In the genomic region with DNA sequence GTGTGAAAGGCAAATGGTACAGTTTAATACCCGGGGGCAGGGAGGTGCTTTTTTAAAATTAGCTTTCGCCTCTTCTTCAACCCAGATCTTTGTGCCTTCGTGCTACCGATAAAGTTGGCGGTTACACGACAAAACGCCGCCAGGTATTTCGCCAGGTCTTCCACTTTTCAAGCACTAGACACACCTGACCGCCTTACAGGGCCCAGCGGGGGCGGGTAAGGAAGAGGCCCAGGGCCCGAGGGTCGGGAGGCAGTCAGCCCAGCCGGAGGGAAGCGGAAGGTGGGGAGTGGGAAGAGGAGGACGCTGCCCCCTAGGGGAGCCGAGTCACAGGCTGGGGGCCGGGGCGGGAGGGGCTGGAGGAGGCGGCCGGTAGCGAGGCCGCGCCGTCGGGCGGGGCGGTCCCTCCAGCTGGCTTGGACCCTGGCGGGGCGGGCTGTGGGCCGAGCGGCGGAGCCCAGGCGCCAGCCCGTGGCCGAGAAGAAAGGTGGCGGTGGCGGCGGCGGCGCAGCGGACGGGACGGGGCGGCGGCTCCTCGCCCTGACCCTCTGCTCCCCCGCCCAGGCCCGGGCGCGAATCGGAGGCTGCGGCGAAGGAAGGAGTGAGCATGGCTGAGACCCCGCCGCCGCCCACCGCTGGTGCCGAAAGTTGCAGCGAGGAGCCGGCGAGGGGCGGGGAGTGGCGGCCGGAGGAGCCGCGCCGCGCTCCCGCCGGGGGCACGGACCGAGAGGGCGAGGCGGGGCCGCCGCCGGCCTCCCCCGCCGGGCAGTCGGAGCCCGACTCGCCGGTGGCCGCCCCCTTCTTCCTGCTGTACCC, we compare ENCODE assay signal across 8 cellular contexts. TPM values are rescaled to one million over a fixed set of nuclear protein-coding genes. Genes with fewer than 3 reads are reported as not detected.
DNase-seq lines count a peak whose midpoint lies in the region; ATAC-seq and TF ChIP-seq lines count a peak whose summit lies in the region.

No MANE protein-coding gene starts in this region.

- H3K27me3 ChIP-seq in HUES6 (ENCODE audit: control insufficient read depth, insufficient read depth, low read length) (no peaks in the 10 kb centered on the region), thymus (ENCODE audit: control insufficient read depth, insufficient read depth) (no peaks in the 10 kb centered on the region)

- no peaks in the 10 kb centered on the region for H3K9me3 Mint-ChIP-seq in natural killer cell treated with Interleukin-12 subunit alpha and Interleukin-12 subunit beta and Interleukin-15 and Interleukin-18, amount 100 ng/mL, for 72 hours

- peak; percentile 18 for TF ChIP-seq CTCF in fibroblast of pulmonary artery (IDR thresholded peaks at IDR 0.05; ENCODE audit: low read length, missing control alignments)

- H3K36me3 ChIP-seq in HUES6 (ENCODE audit: control insufficient read depth, insufficient read depth, low read length) (no peaks in the 10 kb centered on the region), thymus (ENCODE audit: control insufficient read depth, insufficient read depth) (no peaks in the 10 kb centered on the region)

- under 1% methylated on average over 86 of the region's 86 CpGs for WGBS in thymus

- peak; percentile 61 for ATAC-seq in GM21515 (IDR thresholded peaks at IDR 0.05; ENCODE audit: unreplicated experiment)
- peak; percentile 78 to 82 for ATAC-seq in natural killer cell treated with Interleukin-12 subunit alpha and Interleukin-12 subunit beta and Interleukin-15 and Interleukin-18, amount 100 ng/mL, for 72 hours

- H3K9me3 ChIP-seq in HUES6 (ENCODE audit: control insufficient read depth, insufficient read depth, low read depth, low read length) (no peaks in the 10 kb centered on the region), thymus (ENCODE audit: control insufficient read depth) (no peaks in the 10 kb centered on the region)

- H3K27me3 Mint-ChIP-seq in natural killer cell treated with Interleukin-12 subunit alpha and Interleukin-12 subunit beta and Interleukin-15 and Interleukin-18, amount 100 ng/mL, for 72 hours, result no peaks in the 10 kb centered on the region

- H3K27ac Mint-ChIP-seq in natural killer cell treated with Interleukin-12 subunit alpha and Interleukin-12 subunit beta and Interleukin-15 and Interleukin-18, amount 100 ng/mL, for 72 hours, result peak overlapping the region; percentile 93 to 94

- H3K4me3 ChIP-seq in HUES6 (ENCODE audit: low read depth, low read length) (peak overlapping the region; percentile 86), fibroblast of pulmonary artery (replicated peaks; ENCODE audit: low read depth, low read length) (peak overlapping the region; percentile 76), thymus (ENCODE audit: low read length) (peak overlapping the region; percentile 97)

- H3K4me1 Mint-ChIP-seq in natural killer cell treated with Interleukin-12 subunit alpha and Interleukin-12 subunit beta and Interleukin-15 and Interleukin-18, amount 100 ng/mL, for 72 hours (ENCODE audit: low read depth in 2 of 2), result peaks cover 23 to 25% of the 10 kb centered on the region in 2 donors

- H3K9ac ChIP-seq in HUES6 (ENCODE audit: low read length), result peak overlapping the region; percentile 86

- H3K4me3 Mint-ChIP-seq in natural killer cell treated with Interleukin-12 subunit alpha and Interleukin-12 subunit beta and Interleukin-15 and Interleukin-18, amount 100 ng/mL, for 72 hours, result peak overlapping the region; percentile 96

- H3K4me1 ChIP-seq in HUES6 (ENCODE audit: control insufficient read depth, insufficient read depth, low read length) (peaks cover 10% of the 10 kb centered on the region), thymus (ENCODE audit: control insufficient read depth, insufficient read depth, low read length) (peaks cover 7% of the 10 kb centered on the region)

- DNase-seq in DMS53 treated with DMSO at 0.1 percent for 48 hours (lab: John Stamatoyannopoulos, UW; ENCODE audit: unreplicated experiment) (peak; percentile 46), RKO (ENCODE audit: low spot score) (peak; percentile 61), fibroblast of pulmonary artery (ENCODE audit: low read depth) (peak; percentile 68)
- peak; percentile 88 for DNase-seq in activated effector memory CD4-positive, alpha-beta T cell treated with anti-CD3 and anti-CD28 coated beads, Interleukin-2, amount 50 U/mL, for 16 hours
- peak; percentile 75 for DNase-seq in natural killer cell treated with Interleukin-12 subunit alpha and Interleukin-12 subunit beta and Interleukin-15 and Interleukin-18, amount 100 ng/mL, for 72 hours (ENCODE audit: low spot score)

- no peaks in the 10 kb centered on the region for H3K36me3 Mint-ChIP-seq in natural killer cell treated with Interleukin-12 subunit alpha and Interleukin-12 subunit beta and Interleukin-15 and Interleukin-18, amount 100 ng/mL, for 72 hours

- H3K27ac ChIP-seq in HUES6 (ENCODE audit: low read depth, low read length) (peak overlapping the region; percentile 84; the same call in 1 of the 2 replicates), thymus (ENCODE audit: low read depth) (peak overlapping the region; percentile 88)

RNA-seq across cellular contexts. Expression of gene UTP3, which starts 16.2 kb away (rescaled TPM):
- total RNA-seq in natural killer cell treated with Interleukin-12 subunit alpha and Interleukin-12 subunit beta and Interleukin-15 and Interleukin-18, amount 100 ng/mL, for 72 hours, result 10 to 100 TPM; 33.8 to 49.8 TPM
- polyA plus RNA-seq in thymus, result 53.9 TPM

RNA-seq across cellular contexts. Expression of gene RUFY3, which starts 17.2 kb away (rescaled TPM):
- total RNA-seq in natural killer cell treated with Interleukin-12 subunit alpha and Interleukin-12 subunit beta and Interleukin-15 and Interleukin-18, amount 100 ng/mL, for 72 hours, result 10 to 100 TPM; 17.7 to 26.3 TPM
- polyA plus RNA-seq in thymus, result 37.3 TPM

RNA-seq across cellular contexts. Expression of gene JCHAIN, which starts 38.2 kb away (rescaled TPM):
- total RNA-seq in natural killer cell treated with Interleukin-12 subunit alpha and Interleukin-12 subunit beta and Interleukin-15 and Interleukin-18, amount 100 ng/mL, for 72 hours, result 10 to 100 TPM in 1 of 2 donors, not detected in 1; 39.7 TPM
- polyA plus RNA-seq in thymus, result 34.7 TPM

Comparison
In these comparisons a context has a peak if more than half of its experiments do, and no peak if none do; other contexts are left out.
1. Peak in every context shown above with its lines: DNase-seq, ATAC-seq, H3K4me3 ChIP-seq and H3K27ac ChIP-seq.